ENCODE assay signal across 8 cellular contexts in genomic region chr7:1569440-1569832, GRCh38. TPM values are rescaled to one million over a fixed set of nuclear protein-coding genes. Genes with fewer than 3 reads are reported as not detected.
DNase-seq lines count a peak whose midpoint lies in the region; ATAC-seq, FAIRE-seq and TF ChIP-seq lines count a peak whose summit lies in the region.

No MANE protein-coding gene starts in this region.

- H3K9ac ChIP-seq in ES-I3 (ENCODE audit: low read depth, low read length) (peak overlapping the region; percentile 87), endocrine pancreas (ENCODE audit: control insufficient read depth, insufficient read depth, low read length) (peak overlapping the region; percentile 30)

- intact Hi-C loops in pancreas (cut with DNase I) = no loop called here

- peak in 1 of 4 donors; percentile 5 for ATAC-seq in pancreas

- H3K27ac ChIP-seq in KOPT-K1 (ENCODE audit: low read depth, low read length, poor library complexity, severe bottlenecking) (peak overlapping the region; percentile 91), pancreas (peak overlapping the region; percentile 71 to 89 (median 84))

- H3K27me3 ChIP-seq in endocrine pancreas (ENCODE audit: control insufficient read depth, insufficient read depth, low read length) (no peaks in the 10 kb centered on the region), pancreas (no peaks in the 10 kb centered on the region)

- DNase-seq in pancreas (no peak), NAMALWA (ENCODE audit: low spot score) (no peak), D721Med (ENCODE audit: insufficient read length, low spot score) (no peak), NCI-H82 (lab: John Stamatoyannopoulos, UW) (no peak)
- no peak for DNase-seq in activated CD8-positive, alpha-beta memory T cell treated with anti-CD3 and anti-CD28 coated beads for 24 hours

- TF ChIP-seq CTCF in pancreas (IDR thresholded peaks at IDR 0.05) (no peak), D721Med (IDR thresholded peaks at IDR 0.05; ENCODE audit: insufficient read depth, missing control alignments) (no peak)

- H3K36me3 ChIP-seq in ES-I3 (ENCODE audit: insufficient read depth, low read length) (peaks cover 10% of the 10 kb centered on the region), KOPT-K1 (ENCODE audit: insufficient read depth, low read length) (peaks cover 34% of the 10 kb centered on the region), endocrine pancreas (ENCODE audit: control insufficient read depth, insufficient read depth, low read length) (no peaks in the 10 kb centered on the region), pancreas (no peaks in the 10 kb centered on the region)

- H3K4me1 ChIP-seq in ES-I3 (ENCODE audit: insufficient read depth, low read length) (peaks cover 14% of the 10 kb centered on the region), endocrine pancreas (ENCODE audit: control insufficient read depth, insufficient read depth, low read length) (no peaks in the 10 kb centered on the region), pancreas (peaks cover 10 to 23% (median 11%) of the 10 kb centered on the region in 3 donors)

- WGBS in pancreas, 2 donors = 13 to 15% methylated on average over 25 to 27 of the region's 27 CpGs

- H3K9me3 ChIP-seq in ES-I3 (ENCODE audit: control insufficient read depth, insufficient read depth, low read length) = no peaks in the 10 kb centered on the region
- no peaks in the 10 kb centered on the region for H3K9me3 ChIP-seq in KOPT-K1 (ENCODE audit: insufficient read depth, low read length, poor library complexity, severe bottlenecking)
- no peaks in the 10 kb centered on the region for H3K9me3 ChIP-seq in endocrine pancreas (ENCODE audit: control insufficient read depth, low read length)
- H3K9me3 ChIP-seq in pancreas = no peaks in the 10 kb centered on the region

- FAIRE-seq in pancreas (lab: Jason Lieb, UNC) (no peak), D721Med (lab: Jason Lieb, UNC) (no peak)

- no peak overlapping the region for H3K4me3 ChIP-seq in endocrine pancreas (ENCODE audit: control insufficient read depth, insufficient read depth, low read length)
- peak overlapping the region; percentile 69 to 97 (median 91) for H3K4me3 ChIP-seq in pancreas

RNA-seq across cellular contexts. Expression of gene PSMG3, which starts 0.4 kb away (rescaled TPM):
- total RNA-seq in pancreas = 10 to 100 TPM in 4 of 6 donors, 1 to 10 TPM in 2; 6.7 to 12.0 (median 11.0) TPM
- polyA plus RNA-seq in pancreas = 10 to 100 TPM; 45.6 to 46.1 TPM

RNA-seq across cellular contexts. Expression of gene TMEM184A, which starts 13.4 kb away (rescaled TPM):
- total RNA-seq in pancreas = 10 to 100 TPM; 15.2 to 27.5 (median 21.3) TPM
- 10 to 100 TPM; 29.0 to 58.9 TPM for polyA plus RNA-seq in pancreas

RNA-seq across cellular contexts. Expression of gene MAFK, which starts 38.9 kb away (rescaled TPM):
- total RNA-seq in pancreas = 10 to 100 TPM; 21.1 to 43.2 (median 23.4) TPM
- 10 to 100 TPM; 42.6 to 71.2 TPM for polyA plus RNA-seq in pancreas
